Comparison of ENCODE assay signal across 22 cellular contexts in genomic region chr21:32908529-32908928, GRCh38.
"Had no signal": no experiment of that assay in that cellular context is flagged by ENCODE, and none has a peak within 500 bp of the region (broad histone marks: within the 10 kb centered on the region; RNA-seq: fewer than 3 reads in every experiment).

No MANE protein-coding gene starts in this region.

- H3K36me3 ChIP-seq: breast epithelium, right lobe of liver, thoracic aorta, uterus had no signal

- H3K4me3 ChIP-seq: breast epithelium, right lobe of liver, thoracic aorta, uterus had no signal

- H3K4me1 Mint-ChIP-seq: activated CD8-positive, alpha-beta memory T cell treated with anti-CD3 and anti-CD28 coated beads, Interleukin-2, amount 10 ng/mL, durations not matched to agents 7 days and 5 days; endodermal cell; nephron had no signal

- H3K4me3 Mint-ChIP-seq: activated CD8-positive, alpha-beta memory T cell treated with anti-CD3 and anti-CD28 coated beads, Interleukin-2, amount 10 ng/mL, durations not matched to agents 7 days and 5 days; activated CD8-positive, alpha-beta T cell treated with anti-CD3 and anti-CD28 coated beads, Interleukin-2, amount 10 ng/mL, durations not matched to agents 7 days and 5 days; dendritic cell treated with granulocyte-macrophage colony-stimulating factor and Interleukin-4, amounts not matched to agents 40 ng/mL and 50 ng/mL, for 4 days; endodermal cell; nephron; stimulated activated effector memory CD8-positive, alpha-beta T cell treated with anti-CD3 and anti-CD28 coated beads, Interleukin-12 subunit alpha, Interleukin-12 subunit beta, amount 100 ng/mL, for 72 hours; stimulated activated naive CD8-positive, alpha-beta T cell treated with anti-CD3 and anti-CD28 coated beads, Interleukin-15, Interleukin-2, amounts not matched to agents 100 ng/mL and 50 ng/mL, for 24 hours; type B pancreatic cell had no signal

- H3K27ac ChIP-seq: breast epithelium, right lobe of liver, thoracic aorta, uterus had no signal

- H3K27me3 ChIP-seq: breast epithelium, right lobe of liver, uterus had no signal

- DNase-seq: activated CD8-positive, alpha-beta memory T cell treated with anti-CD3 and anti-CD28 coated beads, Interleukin-2, amount 10 ng/mL, durations not matched to agents 7 days and 5 days; activated CD8-positive, alpha-beta T cell treated with anti-CD3 and anti-CD28 coated beads, Interleukin-2, amount 10 ng/mL, durations not matched to agents 7 days and 5 days; activated naive CD4-positive, alpha-beta T cell; activated T-cell treated with anti-CD3 and anti-CD28 coated beads, Interleukin-2, amount 50 U/mL, for 48 hours; central memory CD4-positive, alpha-beta T cell; endodermal cell; foreskin fibroblast; hippocampal formation; left cardiac atrium; mammary epithelial cell; right lobe of liver; stimulated activated CD4-positive, alpha-beta T cell treated with anti-CD3 and anti-CD28 coated beads, Interleukin-2, amount 100 ng/mL, for 48 hours; uterus had no signal

- ATAC-seq: activated CD8-positive, alpha-beta memory T cell treated with anti-CD3 and anti-CD28 coated beads, Interleukin-2, amount 10 ng/mL, durations not matched to agents 7 days and 5 days; activated CD8-positive, alpha-beta T cell treated with anti-CD3 and anti-CD28 coated beads, Interleukin-2, amount 10 ng/mL, durations not matched to agents 7 days and 5 days; esophagus mucosa; left cardiac atrium; right lobe of liver; stimulated activated effector memory CD8-positive, alpha-beta T cell treated with anti-CD3 and anti-CD28 coated beads, Interleukin-12 subunit alpha, Interleukin-12 subunit beta, amount 100 ng/mL, for 72 hours had no signal

- H3K4me1 ChIP-seq: breast epithelium, right lobe of liver, uterus had no signal

- H3K9me3 ChIP-seq: breast epithelium, right lobe of liver, thoracic aorta, uterus had no signal

- H3K27ac Mint-ChIP-seq: activated CD8-positive, alpha-beta memory T cell treated with anti-CD3 and anti-CD28 coated beads, Interleukin-2, amount 10 ng/mL, durations not matched to agents 7 days and 5 days; activated CD8-positive, alpha-beta T cell treated with anti-CD3 and anti-CD28 coated beads, Interleukin-2, amount 10 ng/mL, durations not matched to agents 7 days and 5 days; activated naive CD4-positive, alpha-beta T cell treated with anti-CD3 and anti-CD28 coated beads, Interleukin-2, amount 50 U/mL, for 72 hours; dendritic cell treated with granulocyte-macrophage colony-stimulating factor and Interleukin-4, amounts not matched to agents 40 ng/mL and 50 ng/mL, for 4 days; endodermal cell; nephron; stimulated activated effector memory CD8-positive, alpha-beta T cell treated with anti-CD3 and anti-CD28 coated beads, Interleukin-12 subunit alpha, Interleukin-12 subunit beta, amount 100 ng/mL, for 72 hours; stimulated activated naive CD8-positive, alpha-beta T cell treated with anti-CD3 and anti-CD28 coated beads, Interleukin-15, Interleukin-2, amounts not matched to agents 100 ng/mL and 50 ng/mL, for 24 hours; type B pancreatic cell had no signal

- H3K9me3 Mint-ChIP-seq: activated naive CD4-positive, alpha-beta T cell treated with anti-CD3 and anti-CD28 coated beads, Interleukin-2, amount 50 U/mL, for 72 hours; dendritic cell treated with granulocyte-macrophage colony-stimulating factor and Interleukin-4, amounts not matched to agents 40 ng/mL and 50 ng/mL, for 4 days; nephron; stimulated activated effector memory CD8-positive, alpha-beta T cell treated with anti-CD3 and anti-CD28 coated beads, Interleukin-12 subunit alpha, Interleukin-12 subunit beta, amount 100 ng/mL, for 72 hours; stimulated activated naive CD8-positive, alpha-beta T cell treated with anti-CD3 and anti-CD28 coated beads, Interleukin-15, Interleukin-2, amounts not matched to agents 100 ng/mL and 50 ng/mL, for 24 hours; type B pancreatic cell had no signal

- H3K36me3 Mint-ChIP-seq: activated CD8-positive, alpha-beta memory T cell treated with anti-CD3 and anti-CD28 coated beads, Interleukin-2, amount 10 ng/mL, durations not matched to agents 7 days and 5 days; activated naive CD4-positive, alpha-beta T cell treated with anti-CD3 and anti-CD28 coated beads, Interleukin-2, amount 50 U/mL, for 72 hours; stimulated activated effector memory CD8-positive, alpha-beta T cell treated with anti-CD3 and anti-CD28 coated beads, Interleukin-12 subunit alpha, Interleukin-12 subunit beta, amount 100 ng/mL, for 72 hours; type B pancreatic cell had no signal
